Comparison of ENCODE assay signal across 13 cellular contexts in genomic region chr6:37525460-37526357, GRCh38. TPM values are rescaled to one million over a fixed set of nuclear protein-coding genes. Genes with fewer than 3 reads are reported as not detected.
DNase-seq lines count a peak whose midpoint lies in the region; ATAC-seq and TF ChIP-seq lines count a peak whose summit lies in the region.
"Had no signal": no experiment of that assay in that cellular context is flagged by ENCODE, and none has a peak within 500 bp of the region (broad histone marks: within the 10 kb centered on the region; RNA-seq: fewer than 3 reads in every experiment).

No MANE protein-coding gene starts in this region.

- H3K4me3 Mint-ChIP-seq in CD4-positive, alpha-beta T cell = no peak overlapping the region
- H3K4me3 Mint-ChIP-seq in CD14-positive monocyte = no peak overlapping the region

- no TSS peak for BruUV-seq in HCT116 (replicated peaks; lab: Mats Ljungman, UMichigan)

- RAD21 ChIA-PET in HCT116 (lab: Charles Lee; ENCODE audit: low non-redundant PET in 1 of 2, low total read pairs in 2 of 2, uncharacterized antibody in 2 of 2, unreplicated experiment in 2 of 2) = no interaction called here

- H3K36me3 ChIP-seq in HCT116 (ENCODE audit: control insufficient read depth in 1 of 2, insufficient read depth in 2 of 2, low read length in 2 of 2) = no peaks in the 10 kb centered on the region
- H3K36me3 ChIP-seq: pancreas had no signal

- CTCF ChIA-PET in CD4-positive, alpha-beta T cell (lab: Charles Lee) = interaction anchor here (1.5 kb wide), 1 partner anchor 35 kb away, joined by 3 read pairs; no protein-coding TSS in a partner anchor
- CTCF ChIA-PET in HCT116 (lab: Charles Lee) = interaction anchor here (1.8 kb wide), 1 partner anchor 12 kb away, joined by 4 read pairs; no protein-coding TSS in a partner anchor

- intact Hi-C loops in CD4-positive, alpha-beta T cell (cut with DNase I, micrococcal nuclease) = no loop called here
- intact Hi-C loops in HCT116 (cut with micrococcal nuclease) = no loop called here
- intact Hi-C loops in lower leg skin (cut with DNase I; ENCODE audit: low total_unique reads) = no loop called here
- intact Hi-C loops in CD14-positive monocyte (cut with micrococcal nuclease) = no loop called here

- H3K4me1 Mint-ChIP-seq in CD4-positive, alpha-beta T cell (ENCODE audit: low read depth) = peaks cover 63% of the 10 kb centered on the region
- no peaks in the 10 kb centered on the region for H3K4me1 Mint-ChIP-seq in CD14-positive monocyte

- H3K9ac ChIP-seq in HCT116 (ENCODE audit: low read length) = no peak overlapping the region

- no peak for TF ChIP-seq RAD21 in HCT116 (IDR thresholded peaks at IDR 0.05; ENCODE audit: low read depth)

- H2AFZ ChIP-seq in HCT116 (ENCODE audit: low read depth, low read length, poor library complexity, severe bottlenecking) = no peak overlapping the region

- no peaks in the 10 kb centered on the region for H3K27me3 ChIP-seq in CD4-positive, alpha-beta T cell (ENCODE audit: control insufficient read depth, insufficient read depth, low read length)
- H3K27me3 ChIP-seq in HCT116 (ENCODE audit: insufficient read depth, low read length) = peaks cover 10% of the 10 kb centered on the region; the same call in 1 of the 2 replicates

- no peaks in the 10 kb centered on the region for H3K4me1 ChIP-seq in HCT116 (ENCODE audit: control insufficient read depth in 1 of 2, insufficient read depth in 2 of 2, low read length in 2 of 2)
- H3K4me1 ChIP-seq: pancreas had no signal

- peak; percentile 49 for ATAC-seq in CD4-positive, alpha-beta T cell (ENCODE audit: poor library complexity)
- ATAC-seq in HCT116 (no peak), SK-N-SH treated with all-trans-retinoic acid at 6 μM for 48 hours (peak; percentile 66)
- ATAC-seq: activated naive CD4-positive, alpha-beta T cell treated with anti-CD3 and anti-CD28 coated beads, Interleukin-2, amount 50 U/mL, for 72 hours; pancreas had no signal

- peaks cover 43% of the 10 kb centered on the region for H3K36me3 Mint-ChIP-seq in CD4-positive, alpha-beta T cell (ENCODE audit: low read depth)
- H3K36me3 Mint-ChIP-seq in CD14-positive monocyte = no peaks in the 10 kb centered on the region
- H3K36me3 Mint-ChIP-seq: activated naive CD4-positive, alpha-beta T cell treated with anti-CD3 and anti-CD28 coated beads, Interleukin-2, amount 50 U/mL, for 72 hours had no signal

- no peak for TF ChIP-seq CTCF in CD4-positive, alpha-beta T cell (IDR thresholded peaks at IDR 0.05)
- TF ChIP-seq CTCF in HCT116 (IDR thresholded peaks at IDR 0.05 in 2 of 3, conservative IDR thresholded peaks at IDR 0.05 in 1 of 3; ENCODE audit: borderline replicate concordance in 1 of 3, insufficient read depth in 1 of 3, low read depth in 2 of 3, low read length in 2 of 3) = no peak
- TF ChIP-seq CTCF in lower leg skin (IDR thresholded peaks at IDR 0.05) = no peak
- no peak for TF ChIP-seq CTCF in CD14-positive monocyte (IDR thresholded peaks at IDR 0.05)

- no peak for DNase-seq in CD4-positive, alpha-beta T cell
- DNase-seq in HCT116 (ENCODE audit: low read depth, low spot score) = no peak
- peak; percentile 41 for DNase-seq in germinal center (ENCODE audit: low spot score)
- DNase-seq in LoVo (ENCODE audit: low spot score) = no peak
- no peak for DNase-seq in SW480 (ENCODE audit: low spot score)
- no peak for DNase-seq in lower leg skin (ENCODE audit: low spot score in 2 of 2)
- no peak for DNase-seq in CD14-positive monocyte (ENCODE audit: low spot score)
- DNase-seq: COR-L47, NCI-H187, pancreas, trophoblast cell had no signal

- no peaks in the 10 kb centered on the region for H3K9me2 ChIP-seq in HCT116 (ENCODE audit: insufficient read depth)

- no peaks in the 10 kb centered on the region for H3K9me3 Mint-ChIP-seq in CD4-positive, alpha-beta T cell
- no peaks in the 10 kb centered on the region for H3K9me3 Mint-ChIP-seq in CD14-positive monocyte
- H3K9me3 Mint-ChIP-seq: activated naive CD4-positive, alpha-beta T cell treated with anti-CD3 and anti-CD28 coated beads, Interleukin-2, amount 50 U/mL, for 72 hours had no signal

- no peaks in the 10 kb centered on the region for H3K79me2 ChIP-seq in HCT116 (ENCODE audit: insufficient read depth, low read length)

- TF ChIP-seq POLR2A in HCT116 (IDR thresholded peaks at IDR 0.05; ENCODE audit: borderline replicate concordance, extremely low read depth, insufficient read depth, insufficient read length) = no peak
- TF ChIP-seq POLR2A in lower leg skin (IDR thresholded peaks at IDR 0.05) = no peak

- H3K27ac ChIP-seq in CD4-positive, alpha-beta T cell (ENCODE audit: low read depth, low read length) = no peak overlapping the region
- no peak overlapping the region for H3K27ac ChIP-seq in HCT116 (ENCODE audit: low read depth, low read length)
- H3K27ac ChIP-seq: pancreas had no signal

- H3K27me3 Mint-ChIP-seq in CD4-positive, alpha-beta T cell = no peaks in the 10 kb centered on the region
- peaks cover 18 to 24% (median 19%) of the 10 kb centered on the region in 3 donors for H3K27me3 Mint-ChIP-seq in CD14-positive monocyte (ENCODE audit: low read depth in 3 of 3)

- peak overlapping the region; percentile 33 for H3K27ac Mint-ChIP-seq in CD4-positive, alpha-beta T cell
- no peak overlapping the region for H3K27ac Mint-ChIP-seq in CD14-positive monocyte
- H3K27ac Mint-ChIP-seq: activated naive CD4-positive, alpha-beta T cell treated with anti-CD3 and anti-CD28 coated beads, Interleukin-2, amount 50 U/mL, for 72 hours had no signal

- no peak overlapping the region for H3K4me3 ChIP-seq in HCT116 (replicated peaks in 1 of 2; ENCODE audit: low read depth in 1 of 2, low read length in 2 of 2)
- H3K4me3 ChIP-seq in lower leg skin (ENCODE audit: low read depth, poor library complexity, severe bottlenecking) = no peak overlapping the region
- H3K4me3 ChIP-seq: pancreas had no signal

- no peak overlapping the region for H3K4me2 ChIP-seq in HCT116 (ENCODE audit: low read length)

- POLR2A ChIA-PET in CD4-positive, alpha-beta T cell (lab: Charles Lee) = interaction anchor here (1.0 to 2.1 kb wide), 3 partner anchors 9 to 23 kb away, joined by 5 to 9 read pairs (median 5); no protein-coding TSS in a partner anchor
- POLR2A ChIA-PET in HCT116 (lab: Charles Lee) = no interaction called here

- 69 to 72% methylated on average over 12 of the region's 12 CpGs for WGBS in lower leg skin, 2 donors

- no peaks in the 10 kb centered on the region for H4K20me1 ChIP-seq in HCT116 (ENCODE audit: insufficient read depth)

- no peaks in the 10 kb centered on the region for H3K9me3 ChIP-seq in CD4-positive, alpha-beta T cell (ENCODE audit: control insufficient read depth, low read length)
- no peaks in the 10 kb centered on the region for H3K9me3 ChIP-seq in HCT116 (ENCODE audit: control insufficient read depth in 1 of 2, insufficient read depth in 1 of 2, low read depth in 1 of 2, low read length in 2 of 2)
- H3K9me3 ChIP-seq: pancreas had no signal

TF ChIP-seq in HCT116, 20 proteins besides CTCF, POLR2A, EP300 and RAD21 (continues in another document):
- peak; percentile 75 for TF ChIP-seq REST (IDR thresholded peaks at IDR 0.05; ENCODE audit: low read depth)

TF ChIP-seq in SK-N-SH treated with all-trans-retinoic acid at 6 μM for 48 hours, 23 proteins besides CTCF, POLR2A, EP300 and RAD21:
- TF ChIP-seq ZNF565 (CRISPR knock-in tag; conservative IDR thresholded peaks at IDR 0.05; ENCODE audit: low read depth) (no peak), ZFP3 (CRISPR knock-in tag; IDR thresholded peaks at IDR 0.05) (0 out of 2 replicates have a peak, but pooled peaks have one; percentile 40), ISL1 (CRISPR knock-in tag; IDR thresholded peaks at IDR 0.05) (0 out of 2 replicates have a peak, but pooled peaks have one; percentile 16)

RNA-seq across cellular contexts. Expression of gene CCDC167, which starts 26.0 kb away (rescaled TPM):
- 1 to 10 TPM; 7.3 to 8.0 TPM for total RNA-seq in CD4-positive, alpha-beta T cell
- 27.8 TPM for total RNA-seq in HCT116 (2021; ENCODE audit: unreplicated experiment)
- polyA plus RNA-seq in HCT116 (2012) = 31.0 and 37.5 TPM in 2 replicates
- 10 to 100 TPM; 11.8 to 21.8 (median 14.5) TPM for total RNA-seq in lower leg skin
- polyA plus RNA-seq in CD14-positive monocyte = 10 to 100 TPM; 20.7 to 22.9 TPM
